ENCODE assay signal across 1 cellular context in the genomic region with DNA sequence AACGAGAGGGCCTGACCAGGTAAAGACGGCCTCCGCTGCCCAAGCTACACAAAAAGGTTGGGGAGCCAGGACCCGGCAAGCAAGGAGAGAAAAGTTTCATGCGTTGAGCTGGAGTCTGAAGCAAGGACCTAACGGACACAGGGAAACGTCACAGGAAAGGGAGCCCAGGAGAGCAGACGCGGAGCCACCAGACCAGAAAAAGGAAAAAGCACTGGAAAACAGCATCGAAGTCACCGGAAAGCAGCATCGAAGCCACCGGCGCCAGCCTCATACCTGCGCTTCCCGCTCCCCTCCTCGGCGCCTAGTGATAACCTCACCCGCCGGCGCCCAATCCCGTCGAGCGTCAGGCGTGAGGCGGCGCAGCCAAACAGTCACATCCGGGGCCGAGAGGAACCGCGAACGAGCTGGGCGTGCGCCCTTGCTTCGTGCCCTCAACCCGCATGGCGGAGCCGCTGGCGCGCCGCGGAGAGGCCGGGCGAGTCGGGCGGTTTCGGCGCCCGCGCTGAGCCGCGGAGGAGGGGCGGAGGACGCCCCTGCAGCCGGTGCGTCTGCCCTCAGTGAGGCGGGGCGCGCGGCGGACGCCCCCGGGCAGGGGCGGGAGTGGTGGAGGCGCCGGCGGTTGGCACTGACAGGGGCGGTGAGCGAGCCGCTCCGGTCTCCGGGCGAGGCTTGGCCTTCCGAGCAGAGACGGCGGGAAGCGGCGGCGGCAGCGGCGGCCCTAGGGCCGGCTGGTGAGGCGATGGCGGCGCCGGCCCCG.
TF ChIP-seq lines count a peak whose summit lies in the region.

A gene with protein sequence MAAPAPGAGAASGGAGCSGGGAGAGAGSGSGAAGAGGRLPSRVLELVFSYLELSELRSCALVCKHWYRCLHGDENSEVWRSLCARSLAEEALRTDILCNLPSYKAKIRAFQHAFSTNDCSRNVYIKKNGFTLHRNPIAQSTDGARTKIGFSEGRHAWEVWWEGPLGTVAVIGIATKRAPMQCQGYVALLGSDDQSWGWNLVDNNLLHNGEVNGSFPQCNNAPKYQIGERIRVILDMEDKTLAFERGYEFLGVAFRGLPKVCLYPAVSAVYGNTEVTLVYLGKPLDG (plus strand): TSS at position 415 of the 757 bp plus-strand sequence. CDS start 325 bp downstream, at position 740.
A gene (minus strand): TSS at position 309 of the 757 bp plus-strand sequence. CDS start 7,079 bp downstream, outside the sequence.

TF ChIP-seq in GM12878, 131 proteins besides CTCF, POLR2A, EP300 and RAD21 (continued from another document):
- TF ChIP-seq, protein P1, sequence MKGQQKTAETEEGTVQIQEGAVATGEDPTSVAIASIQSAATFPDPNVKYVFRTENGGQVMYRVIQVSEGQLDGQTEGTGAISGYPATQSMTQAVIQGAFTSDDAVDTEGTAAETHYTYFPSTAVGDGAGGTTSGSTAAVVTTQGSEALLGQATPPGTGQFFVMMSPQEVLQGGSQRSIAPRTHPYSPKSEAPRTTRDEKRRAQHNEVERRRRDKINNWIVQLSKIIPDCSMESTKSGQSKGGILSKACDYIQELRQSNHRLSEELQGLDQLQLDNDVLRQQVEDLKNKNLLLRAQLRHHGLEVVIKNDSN (IDR thresholded peaks at IDR 0.05; ENCODE audit: borderline replicate concordance, extremely low read length, insufficient read depth, low read depth, low read length), result no peak
- TF ChIP-seq CEBPB (IDR thresholded peaks at IDR 0.05; ENCODE audit: borderline replicate concordance in 1 of 2, low read depth in 2 of 2, low read length in 2 of 2) (no peak), SIX5 (IDR thresholded peaks at IDR 0.05; ENCODE audit: low read depth, low read length, severe bottlenecking) (peak; percentile 78), RCOR1 (conservative IDR thresholded peaks at IDR 0.05; ENCODE audit: low read depth, low read length) (no peak), NFXL1 (IDR thresholded peaks at IDR 0.05; ENCODE audit: borderline replicate concordance) (no peak), ASH2L (IDR thresholded peaks at IDR 0.05; ENCODE audit: borderline replicate concordance, low read depth) (peak; percentile 91; the same call in 1 of the 2 replicates), PAX5 (IDR thresholded peaks at IDR 0.05; ENCODE audit: borderline replicate concordance, low read depth, low read length) (0 out of 2 replicates have a peak, but pooled peaks have one; percentile 58), RFX5 (IDR thresholded peaks at IDR 0.05; ENCODE audit: low read depth, low read length) (peak; percentile 62; the same call in 1 of the 2 replicates), MYB (IDR thresholded peaks at IDR 0.05; ENCODE audit: borderline replicate concordance, low read depth, low read length) (peak; percentile 72; the same call in 1 of the 2 replicates), FOXM1 (IDR thresholded peaks at IDR 0.05; ENCODE audit: low read depth, low read length) (no peak), LARP7 (IDR thresholded peaks at IDR 0.05) (peak; percentile 88), CBX5 (IDR thresholded peaks at IDR 0.05; ENCODE audit: low read depth) (no peak), NR2C1 (IDR thresholded peaks at IDR 0.05) (peak; percentile 85), RAD51 (IDR thresholded peaks at IDR 0.05) (no peak), MTA2 (IDR thresholded peaks at IDR 0.05; ENCODE audit: low read depth) (no peak), EZH2 (IDR thresholded peaks at IDR 0.05; ENCODE audit: borderline replicate concordance, control insufficient read depth, low read depth, low read length) (no peak), ESRRA (IDR thresholded peaks at IDR 0.05; ENCODE audit: low read length) (0 out of 2 replicates have a peak, but pooled peaks have one; percentile 27), GATAD2B (conservative IDR thresholded peaks at IDR 0.05; ENCODE audit: low read depth) (peak; percentile 88), CHD1 (IDR thresholded peaks at IDR 0.05; ENCODE audit: low read depth, low read length) (no peak), SMAD1 (IDR thresholded peaks at IDR 0.05; ENCODE audit: low read depth, partially characterized antibody) (no peak), HDGF (IDR thresholded peaks at IDR 0.05) (peak; percentile 68; the same call in 1 of the 2 replicates), SP1 (IDR thresholded peaks at IDR 0.05; ENCODE audit: low read depth, low read length) (peak; percentile 78), MXI1 (IDR thresholded peaks at IDR 0.05; ENCODE audit: low read depth, low read length) (peak; percentile 95)
- TF ChIP-seq, protein P2, sequence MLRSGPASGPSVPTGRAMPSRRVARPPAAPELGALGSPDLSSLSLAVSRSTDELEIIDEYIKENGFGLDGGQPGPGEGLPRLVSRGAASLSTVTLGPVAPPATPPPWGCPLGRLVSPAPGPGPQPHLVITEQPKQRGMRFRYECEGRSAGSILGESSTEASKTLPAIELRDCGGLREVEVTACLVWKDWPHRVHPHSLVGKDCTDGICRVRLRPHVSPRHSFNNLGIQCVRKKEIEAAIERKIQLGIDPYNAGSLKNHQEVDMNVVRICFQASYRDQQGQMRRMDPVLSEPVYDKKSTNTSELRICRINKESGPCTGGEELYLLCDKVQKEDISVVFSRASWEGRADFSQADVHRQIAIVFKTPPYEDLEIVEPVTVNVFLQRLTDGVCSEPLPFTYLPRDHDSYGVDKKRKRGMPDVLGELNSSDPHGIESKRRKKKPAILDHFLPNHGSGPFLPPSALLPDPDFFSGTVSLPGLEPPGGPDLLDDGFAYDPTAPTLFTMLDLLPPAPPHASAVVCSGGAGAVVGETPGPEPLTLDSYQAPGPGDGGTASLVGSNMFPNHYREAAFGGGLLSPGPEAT (IDR thresholded peaks at IDR 0.05; ENCODE audit: low read depth), result peak; percentile 97
- TF ChIP-seq, protein P3, sequence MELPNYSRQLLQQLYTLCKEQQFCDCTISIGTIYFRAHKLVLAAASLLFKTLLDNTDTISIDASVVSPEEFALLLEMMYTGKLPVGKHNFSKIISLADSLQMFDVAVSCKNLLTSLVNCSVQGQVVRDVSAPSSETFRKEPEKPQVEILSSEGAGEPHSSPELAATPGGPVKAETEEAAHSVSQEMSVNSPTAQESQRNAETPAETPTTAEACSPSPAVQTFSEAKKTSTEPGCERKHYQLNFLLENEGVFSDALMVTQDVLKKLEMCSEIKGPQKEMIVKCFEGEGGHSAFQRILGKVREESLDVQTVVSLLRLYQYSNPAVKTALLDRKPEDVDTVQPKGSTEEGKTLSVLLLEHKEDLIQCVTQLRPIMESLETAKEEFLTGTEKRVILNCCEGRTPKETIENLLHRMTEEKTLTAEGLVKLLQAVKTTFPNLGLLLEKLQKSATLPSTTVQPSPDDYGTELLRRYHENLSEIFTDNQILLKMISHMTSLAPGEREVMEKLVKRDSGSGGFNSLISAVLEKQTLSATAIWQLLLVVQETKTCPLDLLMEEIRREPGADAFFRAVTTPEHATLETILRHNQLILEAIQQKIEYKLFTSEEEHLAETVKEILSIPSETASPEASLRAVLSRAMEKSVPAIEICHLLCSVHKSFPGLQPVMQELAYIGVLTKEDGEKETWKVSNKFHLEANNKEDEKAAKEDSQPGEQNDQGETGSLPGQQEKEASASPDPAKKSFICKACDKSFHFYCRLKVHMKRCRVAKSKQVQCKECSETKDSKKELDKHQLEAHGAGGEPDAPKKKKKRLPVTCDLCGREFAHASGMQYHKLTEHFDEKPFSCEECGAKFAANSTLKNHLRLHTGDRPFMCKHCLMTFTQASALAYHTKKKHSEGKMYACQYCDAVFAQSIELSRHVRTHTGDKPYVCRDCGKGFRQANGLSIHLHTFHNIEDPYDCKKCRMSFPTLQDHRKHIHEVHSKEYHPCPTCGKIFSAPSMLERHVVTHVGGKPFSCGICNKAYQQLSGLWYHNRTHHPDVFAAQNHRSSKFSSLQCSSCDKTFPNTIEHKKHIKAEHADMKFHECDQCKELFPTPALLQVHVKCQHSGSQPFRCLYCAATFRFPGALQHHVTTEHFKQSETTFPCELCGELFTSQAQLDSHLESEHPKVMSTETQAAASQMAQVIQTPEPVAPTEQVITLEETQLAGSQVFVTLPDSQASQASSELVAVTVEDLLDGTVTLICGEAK (IDR thresholded peaks at IDR 0.05; ENCODE audit: borderline replicate concordance), result peak; percentile 88
- TF ChIP-seq, protein P4, sequence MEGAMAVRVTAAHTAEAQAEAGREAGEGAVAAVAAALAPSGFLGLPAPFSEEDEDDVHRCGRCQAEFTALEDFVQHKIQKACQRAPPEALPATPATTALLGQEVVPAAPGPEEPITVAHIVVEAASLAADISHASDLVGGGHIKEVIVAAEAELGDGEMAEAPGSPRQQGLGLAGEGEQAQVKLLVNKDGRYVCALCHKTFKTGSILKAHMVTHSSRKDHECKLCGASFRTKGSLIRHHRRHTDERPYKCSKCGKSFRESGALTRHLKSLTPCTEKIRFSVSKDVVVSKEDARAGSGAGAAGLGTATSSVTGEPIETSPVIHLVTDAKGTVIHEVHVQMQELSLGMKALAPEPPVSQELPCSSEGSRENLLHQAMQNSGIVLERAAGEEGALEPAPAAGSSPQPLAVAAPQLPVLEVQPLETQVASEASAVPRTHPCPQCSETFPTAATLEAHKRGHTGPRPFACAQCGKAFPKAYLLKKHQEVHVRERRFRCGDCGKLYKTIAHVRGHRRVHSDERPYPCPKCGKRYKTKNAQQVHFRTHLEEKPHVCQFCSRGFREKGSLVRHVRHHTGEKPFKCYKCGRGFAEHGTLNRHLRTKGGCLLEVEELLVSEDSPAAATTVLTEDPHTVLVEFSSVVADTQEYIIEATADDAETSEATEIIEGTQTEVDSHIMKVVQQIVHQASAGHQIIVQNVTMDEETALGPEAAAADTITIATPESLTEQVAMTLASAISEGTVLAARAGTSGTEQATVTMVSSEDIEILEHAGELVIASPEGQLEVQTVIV (IDR thresholded peaks at IDR 0.05; ENCODE audit: borderline replicate concordance, partially characterized antibody), result no peak
- TF ChIP-seq, protein P5, sequence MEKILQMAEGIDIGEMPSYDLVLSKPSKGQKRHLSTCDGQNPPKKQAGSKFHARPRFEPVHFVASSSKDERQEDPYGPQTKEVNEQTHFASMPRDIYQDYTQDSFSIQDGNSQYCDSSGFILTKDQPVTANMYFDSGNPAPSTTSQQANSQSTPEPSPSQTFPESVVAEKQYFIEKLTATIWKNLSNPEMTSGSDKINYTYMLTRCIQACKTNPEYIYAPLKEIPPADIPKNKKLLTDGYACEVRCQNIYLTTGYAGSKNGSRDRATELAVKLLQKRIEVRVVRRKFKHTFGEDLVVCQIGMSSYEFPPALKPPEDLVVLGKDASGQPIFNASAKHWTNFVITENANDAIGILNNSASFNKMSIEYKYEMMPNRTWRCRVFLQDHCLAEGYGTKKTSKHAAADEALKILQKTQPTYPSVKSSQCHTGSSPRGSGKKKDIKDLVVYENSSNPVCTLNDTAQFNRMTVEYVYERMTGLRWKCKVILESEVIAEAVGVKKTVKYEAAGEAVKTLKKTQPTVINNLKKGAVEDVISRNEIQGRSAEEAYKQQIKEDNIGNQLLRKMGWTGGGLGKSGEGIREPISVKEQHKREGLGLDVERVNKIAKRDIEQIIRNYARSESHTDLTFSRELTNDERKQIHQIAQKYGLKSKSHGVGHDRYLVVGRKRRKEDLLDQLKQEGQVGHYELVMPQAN (conservative IDR thresholded peaks at IDR 0.05), result peak; percentile 82
